24 cellular contexts compared by ENCODE assay signal in genomic region chr10:74121368-74121767, GRCh38. TPM values are rescaled to one million over a fixed set of nuclear protein-coding genes. Genes with fewer than 3 reads are reported as not detected.
A peak's percentile ranks its signal among the peaks of the same experiment; 100 is the strongest.
DNase-seq lines count a peak whose midpoint lies in the region; FAIRE-seq and TF ChIP-seq lines count a peak whose summit lies in the region.
"Had no signal": no experiment of that assay in that cellular context is flagged by ENCODE, and none has a peak within 500 bp of the region (broad histone marks: within the 10 kb centered on the region; RNA-seq: fewer than 3 reads in every experiment).

No MANE protein-coding gene starts in this region.

- H4K8ac ChIP-seq in mesenchymal stem cell (ENCODE audit: low read length) = no peak overlapping the region

- peaks cover 55% of the 10 kb centered on the region for H3F3A ChIP-seq in smooth muscle cell (ENCODE audit: low read depth)

- H3K36me3 ChIP-seq in mesenchymal stem cell (ENCODE audit: control insufficient read depth in 1 of 2, insufficient read depth in 2 of 2, low read depth in 1 of 2, low read length in 2 of 2) (peaks cover 25 to 98% of the 10 kb centered on the region in 2 experiments), smooth muscle cell (ENCODE audit: low read depth) (peaks cover 12% of the 10 kb centered on the region)

- H3K18ac ChIP-seq in mesenchymal stem cell (ENCODE audit: low read depth in 1 of 2, low read length in 2 of 2) = no peak overlapping the region

- TF ChIP-seq CTCF in smooth muscle cell (IDR thresholded peaks at IDR 0.05; ENCODE audit: borderline replicate concordance, insufficient read depth, poor library complexity, severe bottlenecking) = no peak
- TF ChIP-seq CTCF in GM10266 (IDR thresholded peaks at IDR 0.05; ENCODE audit: control insufficient read depth, insufficient read depth, low read depth, missing control alignments) = no peak

- H3K27ac ChIP-seq in mesenchymal stem cell (ENCODE audit: low read length, poor library complexity, severe bottlenecking) (no peak overlapping the region), smooth muscle cell (ENCODE audit: low read depth) (peak overlapping the region; percentile 2)
- H3K27ac ChIP-seq: 22Rv1, epithelial cell of prostate, WERI-Rb-1 had no signal

- H3K27me3 ChIP-seq in mesenchymal stem cell (ENCODE audit: control insufficient read depth in 1 of 2, insufficient read depth in 1 of 2, low read length in 2 of 2) (no peaks in the 10 kb centered on the region), smooth muscle cell (ENCODE audit: low read depth) (no peaks in the 10 kb centered on the region)
- H3K27me3 ChIP-seq: breast epithelium, gastrocnemius medialis, sigmoid colon had no signal

- no peak overlapping the region for H3K23ac ChIP-seq in mesenchymal stem cell (ENCODE audit: low read length in 2 of 2)

- 83% methylated on average over 1 of the region's 1 CpG for WGBS in mesenchymal stem cell
- WGBS in smooth muscle cell (ENCODE audit: low lambda C conversion rate) = 54% methylated on average over 1 of the region's 1 CpG

- FAIRE-seq in frontal cortex (lab: Jason Lieb, UNC) = no peak

- H3K4ac ChIP-seq in mesenchymal stem cell (ENCODE audit: low read depth in 1 of 2, low read length in 2 of 2) = no peak overlapping the region

- no peak overlapping the region for H4K91ac ChIP-seq in mesenchymal stem cell (ENCODE audit: low read length)

- H3K4me1 ChIP-seq in mesenchymal stem cell (ENCODE audit: control insufficient read depth, insufficient read depth, low read depth, low read length) = peaks cover 2% of the 10 kb centered on the region
- no peaks in the 10 kb centered on the region for H3K4me1 ChIP-seq in smooth muscle cell (ENCODE audit: low read depth)
- H3K4me1 ChIP-seq: breast epithelium had no signal

- H3K4me2 ChIP-seq in mesenchymal stem cell (ENCODE audit: low read length, poor library complexity, severe bottlenecking) (no peak overlapping the region), smooth muscle cell (no peak overlapping the region)

- H3K36me3 Mint-ChIP-seq in T-helper 1 cell treated with Interleukin-12 subunit alpha and Interleukin-12 subunit beta and Interleukin-4 antibody, amounts not matched to agents 30 μg/mL and 1 μg/mL, for 36 hours (ENCODE audit: low read depth) = peaks cover 62% of the 10 kb centered on the region

- peak overlapping the region; percentile 18 for H3K27ac Mint-ChIP-seq in T-helper 1 cell treated with Interleukin-12 subunit alpha and Interleukin-12 subunit beta and Interleukin-4 antibody, amounts not matched to agents 30 μg/mL and 1 μg/mL, for 36 hours
- H3K27ac Mint-ChIP-seq: activated naive CD8-positive, alpha-beta T cell had no signal

- no peak overlapping the region for H2BK5ac ChIP-seq in mesenchymal stem cell (ENCODE audit: low read depth, low read length, poor library complexity, severe bottlenecking)

- no peaks in the 10 kb centered on the region for H3K79me2 ChIP-seq in smooth muscle cell (ENCODE audit: low read depth)

- H3K9ac ChIP-seq in mesenchymal stem cell (ENCODE audit: low read length) (peak overlapping the region; percentile 30), smooth muscle cell (ENCODE audit: low read depth) (no peak overlapping the region)

- H2BK12ac ChIP-seq in mesenchymal stem cell (ENCODE audit: low read length in 2 of 2) = no peak overlapping the region

- no peak overlapping the region for H2BK15ac ChIP-seq in mesenchymal stem cell (ENCODE audit: low read depth, poor library complexity, severe bottlenecking)

- H3K79me1 ChIP-seq in mesenchymal stem cell (replicated peaks; ENCODE audit: low read length, poor library complexity, severe bottlenecking) = peaks cover 2% of the 10 kb centered on the region

- H3K9me3 ChIP-seq in mesenchymal stem cell (ENCODE audit: control insufficient read depth, low read length) (no peaks in the 10 kb centered on the region), smooth muscle cell (replicated peaks; ENCODE audit: low read depth) (no peaks in the 10 kb centered on the region)
- H3K9me3 ChIP-seq: breast epithelium, gastrocnemius medialis, sigmoid colon had no signal

- no peak overlapping the region for H3K4me3 Mint-ChIP-seq in T-helper 1 cell treated with Interleukin-12 subunit alpha and Interleukin-12 subunit beta and Interleukin-4 antibody, amounts not matched to agents 30 μg/mL and 1 μg/mL, for 36 hours
- H3K4me3 Mint-ChIP-seq: activated naive CD8-positive, alpha-beta T cell had no signal

- H3K27me3 Mint-ChIP-seq in T-helper 1 cell treated with Interleukin-12 subunit alpha and Interleukin-12 subunit beta and Interleukin-4 antibody, amounts not matched to agents 30 μg/mL and 1 μg/mL, for 36 hours (ENCODE audit: low read depth) = no peaks in the 10 kb centered on the region
- H3K27me3 Mint-ChIP-seq: activated naive CD8-positive, alpha-beta T cell had no signal

- H3K4me1 Mint-ChIP-seq in T-helper 1 cell treated with Interleukin-12 subunit alpha and Interleukin-12 subunit beta and Interleukin-4 antibody, amounts not matched to agents 30 μg/mL and 1 μg/mL, for 36 hours (ENCODE audit: low read depth) = peaks cover 13% of the 10 kb centered on the region

- H2BK120ac ChIP-seq in mesenchymal stem cell (ENCODE audit: low read depth, low read length) = no peak overlapping the region

- DNase-seq in T-helper 1 cell = no peak
- DNase-seq in amniotic epithelial cell (ENCODE audit: low read depth) = peak; percentile 92
- DNase-seq in mesenchymal stem cell = no peak
- no peak for DNase-seq in smooth muscle cell (lab: John Stamatoyannopoulos, UW; ENCODE audit: unreplicated experiment)
- DNase-seq in kidney glomerular epithelial cell (lab: John Stamatoyannopoulos, UW) = no peak
- DNase-seq in GM10266 (ENCODE audit: extremely low spot score) = no peak
- no peak for DNase-seq in frontal cortex (ENCODE audit: low spot score in 2 of 2)
- DNase-seq: activated CD4-positive, alpha-beta T cell treated with anti-CD3 and anti-CD28 coated beads, Interleukin-2, amount 50 U/mL, for 48 hours; AML-193; dermis blood vessel endothelial cell; gastrocnemius medialis; GOT3; left cardiac atrium; NCI-H1417; NCI-H526; SHP77; sigmoid colon; stimulated activated naive CD8-positive, alpha-beta T cell treated with anti-CD3 and anti-CD28 coated beads, Interleukin-15, Interleukin-2, amounts not matched to agents 100 U/mL and 50 U/mL, for 24 hours; WERI-Rb-1 had no signal

- no peak overlapping the region for H3K4me3 ChIP-seq in mesenchymal stem cell (ENCODE audit: insufficient read depth in 1 of 2, low read depth in 1 of 2, low read length in 2 of 2)
- H3K4me3 ChIP-seq in smooth muscle cell = no peak overlapping the region
- H3K4me3 ChIP-seq: breast epithelium, gastrocnemius medialis, sigmoid colon had no signal

- H2AK5ac ChIP-seq in mesenchymal stem cell (ENCODE audit: low read length, severe bottlenecking) = no peak overlapping the region

- H4K20me1 ChIP-seq in smooth muscle cell (ENCODE audit: low read depth) = peaks cover 55% of the 10 kb centered on the region

- H2AFZ ChIP-seq in mesenchymal stem cell (ENCODE audit: low read depth, low read length) (no peak overlapping the region), smooth muscle cell (ENCODE audit: low read depth) (no peak overlapping the region)

- H3K9me3 Mint-ChIP-seq in T-helper 1 cell treated with Interleukin-12 subunit alpha and Interleukin-12 subunit beta and Interleukin-4 antibody, amounts not matched to agents 30 μg/mL and 1 μg/mL, for 36 hours = no peaks in the 10 kb centered on the region

- H3K14ac ChIP-seq in mesenchymal stem cell (ENCODE audit: low read length in 2 of 2) = no peak overlapping the region

RNA-seq across cellular contexts. Expression of gene AP3M1, which starts 29.3 kb away (rescaled TPM):
- polyA plus RNA-seq in mesenchymal stem cell (2013, experiment 1 of 2) = 33.0 TPM
- polyA plus RNA-seq in mesenchymal stem cell (2013, experiment 2 of 2) = 33.7 TPM
- total RNA-seq in smooth muscle cell (28.5 and 29.3 TPM in 2 replicates), frontal cortex (31.0 TPM)
- polyA plus RNA-seq in smooth muscle cell = 18.3 and 29.1 TPM in 2 replicates

RNA-seq across cellular contexts. Expression of gene ADK, which starts 29.7 kb away (rescaled TPM):
- polyA plus RNA-seq in mesenchymal stem cell (2013, experiment 1 of 2) = 24.2 TPM
- polyA plus RNA-seq in mesenchymal stem cell (2013, experiment 2 of 2) = 24.9 TPM
- total RNA-seq in smooth muscle cell = 20.7 and 25.1 TPM in 2 replicates
- 19.4 and 28.2 TPM in 2 replicates for polyA plus RNA-seq in smooth muscle cell
- total RNA-seq in frontal cortex = 25.3 TPM
